In the genomic region with DNA sequence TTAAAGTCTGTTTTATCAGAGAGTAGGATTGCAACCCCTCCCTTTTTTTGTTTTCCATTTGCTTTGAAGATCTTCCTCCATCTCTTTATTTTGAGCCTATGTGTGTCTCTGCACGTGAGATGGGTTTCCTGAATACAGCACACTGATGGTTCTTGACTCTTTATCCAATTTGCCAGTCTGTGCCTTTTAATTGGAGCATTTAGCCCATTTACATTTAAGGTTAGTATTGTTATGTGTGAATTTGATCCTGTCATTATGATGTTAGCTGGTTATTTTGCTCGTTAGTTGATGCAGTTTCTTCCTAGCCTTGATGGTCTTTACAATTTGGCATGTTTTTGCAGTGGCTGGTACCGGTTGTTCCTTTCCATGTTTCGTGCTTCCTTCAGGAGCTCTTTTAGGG, we compare ENCODE assay signal across 19 cellular contexts. TPM values are rescaled to one million over a fixed set of nuclear protein-coding genes. Genes with fewer than 3 reads are reported as not detected.
"Had no signal": no experiment of that assay in that cellular context is flagged by ENCODE, and none has a peak within 500 bp of the region (broad histone marks: within the 10 kb centered on the region; RNA-seq: fewer than 3 reads in every experiment).

No MANE protein-coding gene starts in this region.

RNA-seq across cellular contexts. Expression of gene ANKRD62, which starts 45.2 kb away (rescaled TPM):
- total RNA-seq: hepatocyte; kidney; kidney epithelial cell; left cardiac atrium; left lobe of liver; left ventricle myocardium inferior; left ventricle myocardium superior; lower leg skin; lung microvascular endothelial cell; mammary epithelial cell; mesenteric fat pad; mesothelial cell of epicardium; mononuclear cell; mucosa of gallbladder; myocyte; naive thymus-derived CD4-positive, alpha-beta T cell had no signal
- polyA plus RNA-seq: hepatocyte; immature natural killer cell; keratinocyte; liver; mammary epithelial cell; naive thymus-derived CD4-positive, alpha-beta T cell had no signal
